8 cellular contexts compared by ENCODE assay signal in the genomic region with DNA sequence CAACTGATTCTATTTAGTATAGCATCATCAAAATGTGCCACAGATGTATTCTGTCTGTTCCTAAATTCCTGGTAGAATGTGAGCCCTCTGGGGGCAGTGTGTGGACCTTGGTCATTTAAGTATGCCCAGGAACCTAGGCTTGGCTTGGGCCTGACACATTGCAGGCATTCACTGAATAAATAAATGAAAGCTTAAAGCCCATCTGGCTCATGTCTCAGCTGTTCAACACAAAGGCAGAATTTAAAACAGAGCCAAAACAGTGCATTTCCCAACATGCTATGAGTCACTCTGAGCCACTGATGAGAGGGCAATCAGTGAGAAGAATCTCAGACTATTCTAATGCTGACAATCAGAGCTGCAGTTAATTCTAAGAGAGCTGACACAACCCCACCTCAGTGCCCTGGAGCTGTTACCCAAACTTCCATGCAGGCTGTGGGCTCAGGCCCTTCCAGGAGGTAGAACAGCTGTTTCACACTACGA. TPM values are rescaled to one million over a fixed set of nuclear protein-coding genes. Genes with fewer than 3 reads are reported as not detected.
DNase-seq lines count a peak whose midpoint lies in the region; ATAC-seq and TF ChIP-seq lines count a peak whose summit lies in the region.

No MANE protein-coding gene starts in this region.

- dilution Hi-C loops in mammary epithelial cell (cut with HindIII; ENCODE audit: low sequenced_read_pairs): no loop called here

- H3K9me3 ChIP-seq in MG63: peaks cover 17% of the 10 kb centered on the region
- no peaks in the 10 kb centered on the region for H3K9me3 ChIP-seq in mammary epithelial cell (replicated peaks; ENCODE audit: insufficient read depth, low read length)
- H3K9me3 ChIP-seq in left lung: no peaks in the 10 kb centered on the region

- H3K9ac ChIP-seq in mammary epithelial cell (ENCODE audit: insufficient read depth, low read length): peak overlapping the region; percentile 39

- H3K27ac Mint-ChIP-seq in type B pancreatic cell: peak overlapping the region; percentile 90

- H3K4me1 ChIP-seq in mammary epithelial cell (ENCODE audit: insufficient read depth, low read length): peaks cover 28% of the 10 kb centered on the region
- H3K4me1 ChIP-seq in left lung: peaks cover 25 to 54% of the 10 kb centered on the region in 2 donors

- no peaks in the 10 kb centered on the region for H4K20me1 ChIP-seq in mammary epithelial cell (ENCODE audit: insufficient read depth, low read length)

- DNase-seq in AG10803 (ENCODE audit: low read depth) (peak; percentile 99), MG63 (peak; percentile 92), mammary epithelial cell (peak; percentile 99), left lung (no peak), type B pancreatic cell (ENCODE audit: extremely low spot score, unreplicated experiment) (no peak), NCI-H510A treated with DMSO at 0.1 percent for 48 hours (lab: John Stamatoyannopoulos, UW) (no peak)
- no peak for DNase-seq in activated CD4-positive, alpha-beta T cell treated with anti-CD3 and anti-CD28 coated beads, Interleukin-2, amount 50 U/mL, for 48 hours

- H3K4me2 ChIP-seq in mammary epithelial cell (ENCODE audit: insufficient read depth, low read depth, low read length): peak overlapping the region; percentile 40

- H3K9me3 Mint-ChIP-seq in type B pancreatic cell: no peaks in the 10 kb centered on the region

- H3K27ac ChIP-seq in mammary epithelial cell (ENCODE audit: insufficient read depth, low read depth, low read length) (peak overlapping the region; percentile 85), left lung (peak overlapping the region; percentile 72 to 80)

- intact Hi-C loops in mammary epithelial cell (cut with micrococcal nuclease) (loop anchor here (1.0 to 5.0 kb wide), 2 partner anchors 29 to 46 kb away; a partner anchor contains a TSS), left lung (cut with DNase I) (no loop called here)

- ATAC-seq in left lung (peak; percentile 85), GM21526 (IDR thresholded peaks at IDR 0.05; ENCODE audit: low FRiP score, unreplicated experiment) (no peak)

- peaks cover 29% of the 10 kb centered on the region for H3K4me1 Mint-ChIP-seq in type B pancreatic cell (ENCODE audit: unreplicated experiment)

- peaks cover 21% of the 10 kb centered on the region for H3K36me3 Mint-ChIP-seq in type B pancreatic cell

- BruUV-seq in mammary epithelial cell (replicated peaks; lab: Mats Ljungman, UMichigan): no TSS peak

- CTCF ChIA-PET in mammary epithelial cell (lab: Charles Lee; ENCODE audit: low non-redundant PET): no interaction called here

- peaks cover 80% of the 10 kb centered on the region for H3K79me2 ChIP-seq in mammary epithelial cell (ENCODE audit: insufficient read depth, low read length)

- no peak overlapping the region for H3K4me3 Mint-ChIP-seq in type B pancreatic cell

- in situ Hi-C loops in mammary epithelial cell (cut with MboI; ENCODE audit: low sequenced_read_pairs in 2 of 2): no loop called here

- H3K4me3 ChIP-seq in AG10803 (ENCODE audit: low read length): no peak overlapping the region
- no peak overlapping the region for H3K4me3 ChIP-seq in MG63
- H3K4me3 ChIP-seq in mammary epithelial cell (replicated peaks in 1 of 3; ENCODE audit: insufficient read depth in 1 of 3, low read depth in 2 of 3, low read length in 3 of 3): no peak overlapping the region
- H3K4me3 ChIP-seq in left lung: no peak overlapping the region

- peak; percentile 26; the same call in 1 of the 2 replicates for TF ChIP-seq CTCF in AG10803 (conservative IDR thresholded peaks at IDR 0.05; ENCODE audit: low read length)
- TF ChIP-seq CTCF in mammary epithelial cell (conservative IDR thresholded peaks at IDR 0.05 in 1 of 2, IDR thresholded peaks at IDR 0.05 in 1 of 2; ENCODE audit: extremely low read depth in 1 of 2, insufficient read depth in 1 of 2, low read depth in 1 of 2, low read length in 2 of 2): peak in 1 of 2 donors; percentile 8
- TF ChIP-seq CTCF in left lung (IDR thresholded peaks at IDR 0.05): no peak
- no peak for TF ChIP-seq CTCF in type B pancreatic cell (conservative IDR thresholded peaks at IDR 0.05)

- H2AFZ ChIP-seq in mammary epithelial cell (ENCODE audit: low read depth, low read length): no peak overlapping the region

- H3K36me3 ChIP-seq in MG63 (peaks cover 51% of the 10 kb centered on the region), mammary epithelial cell (ENCODE audit: insufficient read depth, low read length) (peaks cover 3% of the 10 kb centered on the region), left lung (peaks cover 0 to 12% of the 10 kb centered on the region in 2 donors)

- H3K27me3 ChIP-seq in MG63: no peaks in the 10 kb centered on the region
- H3K27me3 ChIP-seq in mammary epithelial cell (ENCODE audit: insufficient read depth, low read length): no peaks in the 10 kb centered on the region
- no peaks in the 10 kb centered on the region for H3K27me3 ChIP-seq in left lung

- H3K27me3 Mint-ChIP-seq in type B pancreatic cell: no peaks in the 10 kb centered on the region

- 9% methylated on average over 1 of the region's 1 CpG for WGBS in mammary epithelial cell (ENCODE audit: low coverage, missing lambda C conversion rate)

RNA-seq across cellular contexts. Expression of a gene that starts 8.1 kb away (rescaled TPM):
- total RNA-seq in MG63 (2014; rRNA removed; shearing (Covaris generic); ENCODE audit: low replicate concordance): 17.5 and 22.3 TPM in 2 replicates
- total RNA-seq in mammary epithelial cell: 10 to 100 TPM; 30.7 to 63.3 TPM
- 24.7 TPM for polyA plus RNA-seq in mammary epithelial cell
- 13.0 TPM for polyA minus RNA-seq in mammary epithelial cell
- 10 to 100 TPM; 64.3 to 73.9 TPM for total RNA-seq in left lung
- total RNA-seq in type B pancreatic cell (ENCODE audit: low replicate concordance): 83.1 and 103 TPM in 2 replicates

RNA-seq across cellular contexts. Expression of a gene that starts 29.5 kb away (rescaled TPM):
- total RNA-seq in MG63 (2014; rRNA removed; shearing (Covaris generic); ENCODE audit: low replicate concordance): 125 and 127 TPM in 2 replicates
- total RNA-seq in mammary epithelial cell: 10 to 100 TPM; 60.7 to 80.6 TPM
- 115 TPM for polyA plus RNA-seq in mammary epithelial cell
- 79.3 TPM for polyA minus RNA-seq in mammary epithelial cell
- 10 to 100 TPM; 65.9 to 86.7 TPM for total RNA-seq in left lung
- 99.7 and 104 TPM in 2 replicates for total RNA-seq in type B pancreatic cell (ENCODE audit: low replicate concordance)

RNA-seq across cellular contexts. Expression of a gene that starts 36.7 kb away (rescaled TPM):
- total RNA-seq in MG63 (2014; rRNA removed; shearing (Covaris generic); ENCODE audit: low replicate concordance): 0.92 TPM in 1 of 2 replicates, not detected in the other
- 1 to 10 TPM; 4.3 to 4.7 TPM for total RNA-seq in mammary epithelial cell
- polyA plus RNA-seq in mammary epithelial cell: 1.7 TPM
- 2.4 TPM for polyA minus RNA-seq in mammary epithelial cell
- total RNA-seq in left lung: 10 to 100 TPM; 18.2 to 90.5 TPM
- 6.2 and 6.9 TPM in 2 replicates for total RNA-seq in type B pancreatic cell (ENCODE audit: low replicate concordance)

RNA-seq across cellular contexts. Expression of a gene that starts 45.7 kb away (rescaled TPM):
- 310 and 483 TPM in 2 replicates for total RNA-seq in MG63 (2014; rRNA removed; shearing (Covaris generic); ENCODE audit: low replicate concordance)
- total RNA-seq in mammary epithelial cell (100 to 1,000 TPM; 139 to 275 TPM), left lung (100 to 1,000 TPM; 200 to 221 TPM), type B pancreatic cell (ENCODE audit: low replicate concordance) (161 and 225 TPM in 2 replicates)
- 333 TPM for polyA plus RNA-seq in mammary epithelial cell
- 141 TPM for polyA minus RNA-seq in mammary epithelial cell

RNA-seq across cellular contexts. Expression of a gene that starts 48.9 kb away (rescaled TPM):
- total RNA-seq in MG63 (2014; rRNA removed; shearing (Covaris generic); ENCODE audit: low replicate concordance): 77.8 and 165 TPM in 2 replicates
- total RNA-seq in mammary epithelial cell: 100 to 1,000 TPM; 235 to 259 TPM
- 103 TPM for polyA plus RNA-seq in mammary epithelial cell
- polyA minus RNA-seq in mammary epithelial cell: 95.3 TPM
- 100 to 1,000 TPM; 107 to 141 TPM for total RNA-seq in left lung
- 66.5 and 187 TPM in 2 replicates for total RNA-seq in type B pancreatic cell (ENCODE audit: low replicate concordance)

Comparison
In these comparisons a context has a peak if more than half of its experiments do, and no peak if none do; other contexts are left out.
1. DNase-seq: peak in AG10803 (single experiment), MG63 (single experiment) and mammary epithelial cell (single experiment); none in left lung (0 of 2), type B pancreatic cell (single experiment), activated CD4-positive, alpha-beta T cell treated with anti-CD3 and anti-CD28 coated beads, Interleukin-2, amount 50 U/mL, for 48 hours (0 of 2) and NCI-H510A treated with DMSO at 0.1 percent for 48 hours (single experiment).